In genomic region chr6:35259946-35260626, GRCh38 we compare ENCODE assay signal across 8 cellular contexts. TPM values are rescaled to one million over a fixed set of nuclear protein-coding genes. Genes with fewer than 3 reads are reported as not detected.
DNase-seq lines count a peak whose midpoint lies in the region; ATAC-seq, FAIRE-seq and TF ChIP-seq lines count a peak whose summit lies in the region.

No MANE protein-coding gene starts in this region.

- peak overlapping the region; percentile 87 for H3K4me3 ChIP-seq in LNCaP clone FGC (ENCODE audit: low read depth, low read length)
- peak overlapping the region; percentile 91 for H3K4me3 ChIP-seq in WERI-Rb-1 (ENCODE audit: low read depth, low read length)
- H3K4me3 ChIP-seq in breast epithelium = peak overlapping the region; percentile 82 to 95 (median 85)
- peak overlapping the region; percentile 85 to 96 for H3K4me3 ChIP-seq in kidney (ENCODE audit: low read length in 2 of 2)

- H3K36me3 ChIP-seq in WERI-Rb-1 (0 out of 2 replicates have a peak, but pooled peaks cover 5% of the 10 kb centered on the region), breast epithelium (no peaks in the 10 kb centered on the region), kidney (ENCODE audit: control insufficient read depth in 1 of 2, insufficient read depth in 2 of 2, low read length in 2 of 2) (no peaks in the 10 kb centered on the region)

- FAIRE-seq in kidney (lab: Jason Lieb, UNC) = no peak

- intact Hi-C loops in breast epithelium (cut with DNase I; ENCODE audit: low total_unique reads) = no loop called here
- intact Hi-C loops in kidney (cut with DNase I) = no loop called here

- TF ChIP-seq POLR2A in breast epithelium (IDR thresholded peaks at IDR 0.05) = no peak

- H3K27ac ChIP-seq in WERI-Rb-1 = peak overlapping the region; percentile 98
- H3K27ac ChIP-seq in breast epithelium = peak overlapping the region; percentile 99
- H3K27ac ChIP-seq in kidney (ENCODE audit: low read depth in 2 of 2, low read length in 2 of 2) = peak overlapping the region; percentile 96

- H3K9ac ChIP-seq in kidney (ENCODE audit: low read length in 2 of 2) = peak overlapping the region; percentile 86 to 95

- no peaks in the 10 kb centered on the region for H3K4me1 ChIP-seq in breast epithelium
- peaks cover 5 to 12% of the 10 kb centered on the region in 2 donors for H3K4me1 ChIP-seq in kidney (ENCODE audit: control insufficient read depth in 1 of 2, insufficient read depth in 1 of 2, low read depth in 1 of 2, low read length in 2 of 2)

- ATAC-seq in GM21723 (IDR thresholded peaks at IDR 0.05; ENCODE audit: unreplicated experiment) = peak; percentile 30

- H3K9me3 ChIP-seq in WERI-Rb-1 (ENCODE audit: severe bottlenecking) (no peaks in the 10 kb centered on the region), breast epithelium (no peaks in the 10 kb centered on the region), kidney (ENCODE audit: control insufficient read depth in 1 of 2, low read length in 2 of 2) (no peaks in the 10 kb centered on the region)

- DNase-seq in ELR (ENCODE audit: low read depth) = peak; percentile 68
- peak; percentile 32 for DNase-seq in LNCaP clone FGC (ENCODE audit: low read depth)
- DNase-seq in WERI-Rb-1 = peak; percentile 90
- peak; percentile 59 to 61 for DNase-seq in breast epithelium (ENCODE audit: low spot score in 2 of 2)
- peak; percentile 94 for DNase-seq in kidney
- peak; percentile 68 to 70 for DNase-seq in stimulated activated CD4-positive, alpha-beta T cell treated with anti-CD3 and anti-CD28 coated beads, Interleukin-15, amount 100 ng/mL, for 48 hours (ENCODE audit: low read depth in 2 of 2)
- no peak for DNase-seq in DMS114 treated with DMSO at 0.1 percent for 48 hours (lab: John Stamatoyannopoulos, UW; ENCODE audit: unreplicated experiment)

- H3K27me3 ChIP-seq in WERI-Rb-1 (ENCODE audit: insufficient read depth, low read depth, severe bottlenecking) (no peaks in the 10 kb centered on the region), breast epithelium (no peaks in the 10 kb centered on the region)

- TF ChIP-seq CTCF in LNCaP clone FGC (IDR thresholded peaks at IDR 0.05; ENCODE audit: control insufficient read depth, extremely low read depth, insufficient read depth) (no peak), WERI-Rb-1 (IDR thresholded peaks at IDR 0.05; ENCODE audit: low read depth, low read length) (no peak), breast epithelium (IDR thresholded peaks at IDR 0.05) (no peak), kidney (IDR thresholded peaks at IDR 0.05; ENCODE audit: borderline replicate concordance, extremely low read depth, insufficient read depth) (no peak)

RNA-seq across cellular contexts. Expression of gene ZNF76, which starts 0.6 kb away (rescaled TPM):
- 10 to 100 TPM; 32.3 to 53.0 (median 46.9) TPM for total RNA-seq in breast epithelium
- 49.2 TPM for total RNA-seq in kidney
- 29.1 TPM for polyA plus RNA-seq in kidney (ENCODE audit: insufficient read depth, low read depth, low replicate concordance)

RNA-seq across cellular contexts. Expression of gene DEF6, which starts 37.5 kb away (rescaled TPM):
- total RNA-seq in breast epithelium (10 to 100 TPM in 2 of 3 donors, 1 to 10 TPM in 1; 4.8 to 14.2 (median 14.1) TPM), kidney (16.3 TPM)
- 2.7 TPM for polyA plus RNA-seq in kidney (ENCODE audit: insufficient read depth, low read depth, low replicate concordance)

RNA-seq across cellular contexts. Expression of gene SCUBE3, which starts 46.3 kb away (rescaled TPM):
- under 1 TPM; under 0.01 to 0.33 (median under 0.01) TPM for total RNA-seq in breast epithelium
- total RNA-seq in kidney = 4.5 TPM
- 2.5 TPM for polyA plus RNA-seq in kidney (ENCODE audit: insufficient read depth, low read depth, low replicate concordance)
